ENCODE assay signal across 23 cellular contexts in genomic region chr7:92250603-92251002, GRCh38.
"Had no signal": no experiment of that assay in that cellular context is flagged by ENCODE, and none has a peak within 500 bp of the region (broad histone marks: within the 10 kb centered on the region; RNA-seq: fewer than 3 reads in every experiment).

No MANE protein-coding gene starts in this region.

- H3K27ac ChIP-seq: gastroesophageal sphincter, heart left ventricle, left lung, neural progenitor cell, ovary, psoas muscle, vagina had no signal

- ATAC-seq: effector memory CD8-positive, alpha-beta T cell; esophagus mucosa; gastroesophageal sphincter; heart left ventricle; left cardiac atrium; left lung; naive thymus-derived CD4-positive, alpha-beta T cell; psoas muscle; right cardiac atrium; stimulated activated naive B cell treated with anti-CD40 and anti-IgM and Interleukin-4, amounts not matched to agents 10 μg/mL and 1 μg/mL and 100 μg/mL, for 72 hours had no signal

- H3K9ac ChIP-seq: neural progenitor cell had no signal

- H3K27me3 ChIP-seq: gastroesophageal sphincter, heart left ventricle, left lung, neural progenitor cell, ovary, vagina had no signal

- H3K9me3 ChIP-seq: gastroesophageal sphincter, heart left ventricle, left lung, ovary, psoas muscle, vagina had no signal

- DNase-seq: cortex of kidney; effector memory CD8-positive, alpha-beta T cell; foreskin fibroblast; heart left ventricle; hippocampal formation; left cardiac atrium; left lung; mesendoderm; midbrain; naive thymus-derived CD4-positive, alpha-beta T cell; ovary; posterior cingulate gyrus; psoas muscle; right cardiac atrium; small intestine; stimulated activated CD4-positive, alpha-beta T cell treated with anti-CD3 and anti-CD28 coated beads, Interleukin-15, amount 100 ng/mL, for 24 hours; stimulated activated CD4-positive, alpha-beta T cell treated with anti-CD3 and anti-CD28 coated beads, Interleukin-2, amount 100 ng/mL, for 48 hours; stimulated activated naive B cell treated with anti-CD40 and anti-IgM and Interleukin-4, amounts not matched to agents 10 μg/mL and 1 μg/mL and 100 μg/mL, for 72 hours had no signal

- FAIRE-seq: islet of Langerhans, small intestine had no signal

- H3K4me2 ChIP-seq: neural progenitor cell had no signal

- H3K36me3 ChIP-seq: gastroesophageal sphincter, heart left ventricle, left lung, neural progenitor cell, ovary, vagina had no signal

- H2AFZ ChIP-seq: neural progenitor cell had no signal

- H3K4me3 ChIP-seq: gastroesophageal sphincter, heart left ventricle, left lung, neural progenitor cell, ovary, psoas muscle, vagina had no signal
